ENCODE assay signal across 20 cellular contexts in genomic region chr3:16137977-16138376, GRCh38. TPM values are rescaled to one million over a fixed set of nuclear protein-coding genes. Genes with fewer than 3 reads are reported as not detected.
"Had no signal": no experiment of that assay in that cellular context is flagged by ENCODE, and none has a peak within 500 bp of the region (broad histone marks: within the 10 kb centered on the region; RNA-seq: fewer than 3 reads in every experiment).

No MANE protein-coding gene starts in this region.

- H3K27ac ChIP-seq: SJSA1, SK-N-MC had no signal

- DNase-seq: KBM-7, MG63, NCI-H1092 treated with DMSO at 0.1 percent for 48 hours, NCI-H1436, NCI-H187, NCI-H2029, NCI-H2081 treated with DMSO at 0.1 percent for 48 hours, NCI-H2171, NCI-H226, NCI-H446, NCI-H510A, NCI-H524 treated with DMSO at 0.1 percent for 48 hours, NCI-H69, NCI-H774, Right ventricle myocardium superior, RPMI8226, SIG-M5 had no signal

- H3K36me3 ChIP-seq: MG63, SJSA1 had no signal

- H3K27me3 ChIP-seq: MG63, SJSA1 had no signal

- H3K4me3 ChIP-seq: MG63, SJSA1, SK-N-MC had no signal

- H3K9me3 ChIP-seq: MG63, SJSA1 had no signal

RNA-seq across cellular contexts. Expression of gene GALNT15, which starts 36.5 kb away (rescaled TPM):
- total RNA-seq: HT-29 had no signal
